ENCODE assay signal across 19 cellular contexts in genomic region chr10:60396766-60397165, GRCh38.
"Had no signal": no experiment of that assay in that cellular context is flagged by ENCODE, and none has a peak within 500 bp of the region (broad histone marks: within the 10 kb centered on the region; RNA-seq: fewer than 3 reads in every experiment).

No MANE protein-coding gene starts in this region.

- H3K4me3 ChIP-seq: esophagus muscularis mucosa, gastroesophageal sphincter, smooth muscle cell, suprapubic skin, thyroid gland, upper lobe of left lung, uterus had no signal

- H3K9me3 ChIP-seq: esophagus muscularis mucosa, gastroesophageal sphincter, suprapubic skin, thyroid gland, upper lobe of left lung, uterus had no signal

- H3K4me3 Mint-ChIP-seq: dendritic cell treated with granulocyte-macrophage colony-stimulating factor and Interleukin-4, amounts not matched to agents 40 ng/mL and 50 ng/mL, for 4 days; effector memory CD8-positive, alpha-beta T cell; immature natural killer cell; naive thymus-derived CD8-positive, alpha-beta T cell; neural crest cell had no signal

- H3K4me1 ChIP-seq: thyroid gland, upper lobe of left lung, uterus had no signal

- H3K27ac Mint-ChIP-seq: dendritic cell treated with granulocyte-macrophage colony-stimulating factor and Interleukin-4, amounts not matched to agents 40 ng/mL and 50 ng/mL, for 4 days; immature natural killer cell; naive thymus-derived CD8-positive, alpha-beta T cell had no signal

- H3K36me3 Mint-ChIP-seq: immature natural killer cell had no signal

- H3K4me2 ChIP-seq: smooth muscle cell had no signal

- H3K27me3 ChIP-seq: esophagus muscularis mucosa, gastroesophageal sphincter, suprapubic skin, thyroid gland, upper lobe of left lung, uterus had no signal

- H3K27ac ChIP-seq: epithelial cell of prostate, esophagus muscularis mucosa, gastroesophageal sphincter, suprapubic skin, thyroid gland, upper lobe of left lung, uterus had no signal

- DNase-seq: effector memory CD8-positive, alpha-beta T cell; foreskin fibroblast; glutamatergic neuron; immature natural killer cell; mesendoderm; naive thymus-derived CD8-positive, alpha-beta T cell; right cardiac atrium; stimulated activated CD4-positive, alpha-beta T cell treated with anti-CD3 and anti-CD28 coated beads, Interleukin-2, amount 100 ng/mL, for 48 hours; stimulated activated naive CD4-positive, alpha-beta T cell treated with Interleukin-2 at 50 U/mL for 16 hours; thyroid gland; upper lobe of left lung; uterus had no signal

- H3K36me3 ChIP-seq: esophagus muscularis mucosa, gastroesophageal sphincter, suprapubic skin, thyroid gland, upper lobe of left lung, uterus had no signal

- H3K9me3 Mint-ChIP-seq: dendritic cell treated with granulocyte-macrophage colony-stimulating factor and Interleukin-4, amounts not matched to agents 40 ng/mL and 50 ng/mL, for 4 days; effector memory CD8-positive, alpha-beta T cell; immature natural killer cell; naive thymus-derived CD8-positive, alpha-beta T cell; neural crest cell had no signal

- H3K27me3 Mint-ChIP-seq: effector memory CD8-positive, alpha-beta T cell had no signal
